ENCODE assay signal across 13 cellular contexts in the genomic region with DNA sequence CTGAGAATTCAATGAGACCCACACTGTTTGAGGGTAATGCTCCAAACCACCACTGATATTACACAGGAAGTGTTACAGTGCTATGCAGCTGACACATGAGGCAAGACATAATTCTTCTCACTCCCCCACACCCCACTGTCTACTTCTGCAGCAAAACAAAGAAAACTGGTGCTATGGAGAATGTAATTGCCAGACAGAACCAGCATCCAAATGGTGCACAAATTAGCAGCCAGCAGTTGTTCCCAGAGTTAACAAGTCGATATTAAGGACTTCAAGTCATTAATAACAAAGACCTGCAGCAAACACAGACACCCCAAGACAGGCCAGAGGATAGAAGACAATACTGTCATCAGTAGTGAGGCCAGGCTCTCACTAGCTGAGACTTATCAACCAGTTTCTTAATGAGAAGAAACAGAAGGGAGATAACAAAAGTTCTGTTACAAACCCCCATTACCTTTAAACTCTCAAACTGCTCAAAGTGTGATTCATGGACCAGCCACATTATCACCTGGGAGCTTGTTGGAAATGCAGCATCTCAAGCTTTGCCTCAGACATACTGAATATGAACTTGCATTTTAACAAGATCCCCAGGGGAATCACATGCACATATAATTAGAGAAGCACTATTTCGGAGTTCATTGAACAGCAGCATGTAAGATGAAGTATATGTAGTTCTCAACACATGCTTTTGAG. TPM values are rescaled to one million over a fixed set of nuclear protein-coding genes. Genes with fewer than 3 reads are reported as not detected.
DNase-seq lines count a peak whose midpoint lies in the region; ATAC-seq and TF ChIP-seq lines count a peak whose summit lies in the region.
"Had no signal": no experiment of that assay in that cellular context is flagged by ENCODE, and none has a peak within 500 bp of the region (broad histone marks: within the 10 kb centered on the region; RNA-seq: fewer than 3 reads in every experiment).

No MANE protein-coding gene starts in this region.

- H3K9me3 Mint-ChIP-seq in CD14-positive monocyte, result peaks cover 0 to 2% (median 0%) of the 10 kb centered on the region in 7 donors
- H3K9me3 Mint-ChIP-seq: type B pancreatic cell had no signal

- no peaks in the 10 kb centered on the region for H3K27me3 Mint-ChIP-seq in CD14-positive monocyte (ENCODE audit: low read depth in 3 of 3)
- H3K27me3 Mint-ChIP-seq: type B pancreatic cell had no signal

- no peaks in the 10 kb centered on the region for H3K36me3 Mint-ChIP-seq in CD14-positive monocyte
- H3K36me3 Mint-ChIP-seq: type B pancreatic cell had no signal

- H3K4me3 Mint-ChIP-seq in CD14-positive monocyte, result no peak overlapping the region
- H3K4me3 Mint-ChIP-seq: type B pancreatic cell had no signal

- no peak for TF ChIP-seq CTCF in CD14-positive monocyte (IDR thresholded peaks at IDR 0.05)

- H3K4me1 Mint-ChIP-seq in CD14-positive monocyte, result peaks cover 75% of the 10 kb centered on the region

- DNase-seq in CD14-positive monocyte (ENCODE audit: low spot score) (no peak), SKM-1 treated with dmso at 0.1 percent for 144 hours (lab: John Stamatoyannopoulos, UW; ENCODE audit: unreplicated experiment) (peak; percentile 85), kidney glomerular epithelial cell (lab: John Stamatoyannopoulos, UW) (peak; percentile 54), HPDE6-E6E7 (ENCODE audit: extremely low spot score) (no peak), GOT3 (lab: John Stamatoyannopoulos, UW) (no peak), retina (no peak)
- DNase-seq: amygdala, hippocampal formation, NCI-H524 treated with DMSO at 0.1 percent for 48 hours, sigmoid colon had no signal

- intact Hi-C loops in CD14-positive monocyte (cut with micrococcal nuclease), result loop anchor here in 1 of 2 donors (10.0 kb wide), 1 partner anchor 54 kb away; a partner anchor contains a TSS

- peak; percentile 67 for ATAC-seq in HG03442 (IDR thresholded peaks at IDR 0.05; ENCODE audit: unreplicated experiment)
- no peak for ATAC-seq in GM19023 (IDR thresholded peaks at IDR 0.05; ENCODE audit: unreplicated experiment)

- peak overlapping the region in 6 of 7 donors; percentile 78 to 91 (median 84) for H3K27ac Mint-ChIP-seq in CD14-positive monocyte
- H3K27ac Mint-ChIP-seq: type B pancreatic cell had no signal

RNA-seq across cellular contexts. Expression of a gene that starts 58.7 kb away (rescaled TPM):
- polyA plus RNA-seq in CD14-positive monocyte, result 10 to 100 TPM; 25.7 to 36.1 TPM

Comparison
In these comparisons a context has a peak if more than half of its experiments do, and no peak if none do; other contexts are left out.
1. DNase-seq: peak in SKM-1 treated with dmso at 0.1 percent for 144 hours (single experiment) and kidney glomerular epithelial cell (single experiment); none in CD14-positive monocyte (single experiment), HPDE6-E6E7 (single experiment), GOT3 (single experiment) and retina (single experiment).